In the genomic region with DNA sequence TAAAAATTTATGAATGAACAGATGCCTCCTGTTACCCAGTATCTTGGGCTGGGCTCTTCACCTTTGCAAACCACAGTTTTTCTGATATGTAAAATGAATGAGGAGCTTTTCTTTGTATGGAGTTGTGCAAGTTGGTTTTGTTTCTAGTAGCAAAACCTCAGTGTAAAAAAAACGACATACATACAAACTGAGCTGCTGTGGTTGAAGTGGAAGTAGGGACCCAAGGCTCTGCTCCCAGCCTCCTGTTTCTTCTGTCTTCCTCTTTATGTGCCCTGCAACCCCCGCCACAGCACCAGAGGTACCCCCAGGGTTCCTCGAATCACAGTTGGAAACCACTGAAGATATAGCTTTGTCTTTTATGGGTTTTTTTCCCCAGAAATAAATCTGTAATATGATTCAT, we compare ENCODE assay signal across 2 cellular contexts.
TF ChIP-seq lines count a peak whose summit lies in the region.

No MANE protein-coding gene starts in this region.

TF ChIP-seq in IMR-90, 13 proteins besides CTCF, POLR2A, EP300 and RAD21 (continued from another document):
- TF ChIP-seq, protein P1, sequence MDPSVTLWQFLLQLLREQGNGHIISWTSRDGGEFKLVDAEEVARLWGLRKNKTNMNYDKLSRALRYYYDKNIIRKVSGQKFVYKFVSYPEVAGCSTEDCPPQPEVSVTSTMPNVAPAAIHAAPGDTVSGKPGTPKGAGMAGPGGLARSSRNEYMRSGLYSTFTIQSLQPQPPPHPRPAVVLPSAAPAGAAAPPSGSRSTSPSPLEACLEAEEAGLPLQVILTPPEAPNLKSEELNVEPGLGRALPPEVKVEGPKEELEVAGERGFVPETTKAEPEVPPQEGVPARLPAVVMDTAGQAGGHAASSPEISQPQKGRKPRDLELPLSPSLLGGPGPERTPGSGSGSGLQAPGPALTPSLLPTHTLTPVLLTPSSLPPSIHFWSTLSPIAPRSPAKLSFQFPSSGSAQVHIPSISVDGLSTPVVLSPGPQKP (IDR thresholded peaks at IDR 0.05; ENCODE audit: borderline replicate concordance, low read depth, low read length) = no peak
- no peak for TF ChIP-seq BHLHE40 (IDR thresholded peaks at IDR 0.05; ENCODE audit: low read depth, low read length)
- TF ChIP-seq CHD1 (IDR thresholded peaks at IDR 0.05; ENCODE audit: low read depth, low read length) = no peak
- no peak for TF ChIP-seq CEBPB (IDR thresholded peaks at IDR 0.05; ENCODE audit: low read depth, low read length)
- no peak for TF ChIP-seq RFX5 (IDR thresholded peaks at IDR 0.05; ENCODE audit: low read depth, low read length)
- no peak for TF ChIP-seq FOS (IDR thresholded peaks at IDR 0.05; ENCODE audit: low read depth, low read length)
- TF ChIP-seq NFE2L2 (IDR thresholded peaks at IDR 0.05; ENCODE audit: low read depth, low read length) = no peak

TF ChIP-seq in WTC11, 78 proteins besides CTCF, POLR2A, EP300 and RAD21 (continued from another document):
- TF ChIP-seq, protein P2, sequence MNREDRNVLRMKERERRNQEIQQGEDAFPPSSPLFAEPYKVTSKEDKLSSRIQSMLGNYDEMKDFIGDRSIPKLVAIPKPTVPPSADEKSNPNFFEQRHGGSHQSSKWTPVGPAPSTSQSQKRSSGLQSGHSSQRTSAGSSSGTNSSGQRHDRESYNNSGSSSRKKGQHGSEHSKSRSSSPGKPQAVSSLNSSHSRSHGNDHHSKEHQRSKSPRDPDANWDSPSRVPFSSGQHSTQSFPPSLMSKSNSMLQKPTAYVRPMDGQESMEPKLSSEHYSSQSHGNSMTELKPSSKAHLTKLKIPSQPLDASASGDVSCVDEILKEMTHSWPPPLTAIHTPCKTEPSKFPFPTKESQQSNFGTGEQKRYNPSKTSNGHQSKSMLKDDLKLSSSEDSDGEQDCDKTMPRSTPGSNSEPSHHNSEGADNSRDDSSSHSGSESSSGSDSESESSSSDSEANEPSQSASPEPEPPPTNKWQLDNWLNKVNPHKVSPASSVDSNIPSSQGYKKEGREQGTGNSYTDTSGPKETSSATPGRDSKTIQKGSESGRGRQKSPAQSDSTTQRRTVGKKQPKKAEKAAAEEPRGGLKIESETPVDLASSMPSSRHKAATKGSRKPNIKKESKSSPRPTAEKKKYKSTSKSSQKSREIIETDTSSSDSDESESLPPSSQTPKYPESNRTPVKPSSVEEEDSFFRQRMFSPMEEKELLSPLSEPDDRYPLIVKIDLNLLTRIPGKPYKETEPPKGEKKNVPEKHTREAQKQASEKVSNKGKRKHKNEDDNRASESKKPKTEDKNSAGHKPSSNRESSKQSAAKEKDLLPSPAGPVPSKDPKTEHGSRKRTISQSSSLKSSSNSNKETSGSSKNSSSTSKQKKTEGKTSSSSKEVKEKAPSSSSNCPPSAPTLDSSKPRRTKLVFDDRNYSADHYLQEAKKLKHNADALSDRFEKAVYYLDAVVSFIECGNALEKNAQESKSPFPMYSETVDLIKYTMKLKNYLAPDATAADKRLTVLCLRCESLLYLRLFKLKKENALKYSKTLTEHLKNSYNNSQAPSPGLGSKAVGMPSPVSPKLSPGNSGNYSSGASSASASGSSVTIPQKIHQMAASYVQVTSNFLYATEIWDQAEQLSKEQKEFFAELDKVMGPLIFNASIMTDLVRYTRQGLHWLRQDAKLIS (CRISPR knock-in tag; IDR thresholded peaks at IDR 0.05; ENCODE audit: borderline replicate concordance) = no peak
- TF ChIP-seq, protein P3, sequence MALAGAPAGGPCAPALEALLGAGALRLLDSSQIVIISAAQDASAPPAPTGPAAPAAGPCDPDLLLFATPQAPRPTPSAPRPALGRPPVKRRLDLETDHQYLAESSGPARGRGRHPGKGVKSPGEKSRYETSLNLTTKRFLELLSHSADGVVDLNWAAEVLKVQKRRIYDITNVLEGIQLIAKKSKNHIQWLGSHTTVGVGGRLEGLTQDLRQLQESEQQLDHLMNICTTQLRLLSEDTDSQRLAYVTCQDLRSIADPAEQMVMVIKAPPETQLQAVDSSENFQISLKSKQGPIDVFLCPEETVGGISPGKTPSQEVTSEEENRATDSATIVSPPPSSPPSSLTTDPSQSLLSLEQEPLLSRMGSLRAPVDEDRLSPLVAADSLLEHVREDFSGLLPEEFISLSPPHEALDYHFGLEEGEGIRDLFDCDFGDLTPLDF (CRISPR knock-in tag; IDR thresholded peaks at IDR 0.05) = no peak
- TF ChIP-seq NFYB (CRISPR knock-in tag; conservative IDR thresholded peaks at IDR 0.05; ENCODE audit: low read depth) = no peak
- TF ChIP-seq, protein P4, sequence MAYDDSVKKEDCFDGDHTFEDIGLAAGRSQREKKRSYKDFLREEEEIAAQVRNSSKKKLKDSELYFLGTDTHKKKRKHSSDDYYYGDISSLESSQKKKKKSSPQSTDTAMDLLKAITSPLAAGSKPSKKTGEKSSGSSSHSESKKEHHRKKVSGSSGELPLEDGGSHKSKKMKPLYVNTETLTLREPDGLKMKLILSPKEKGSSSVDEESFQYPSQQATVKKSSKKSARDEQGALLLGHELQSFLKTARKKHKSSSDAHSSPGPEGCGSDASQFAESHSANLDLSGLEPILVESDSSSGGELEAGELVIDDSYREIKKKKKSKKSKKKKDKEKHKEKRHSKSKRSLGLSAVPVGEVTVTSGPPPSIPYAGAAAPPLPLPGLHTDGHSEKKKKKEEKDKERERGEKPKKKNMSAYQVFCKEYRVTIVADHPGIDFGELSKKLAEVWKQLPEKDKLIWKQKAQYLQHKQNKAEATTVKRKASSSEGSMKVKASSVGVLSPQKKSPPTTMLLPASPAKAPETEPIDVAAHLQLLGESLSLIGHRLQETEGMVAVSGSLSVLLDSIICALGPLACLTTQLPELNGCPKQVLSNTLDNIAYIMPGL (CRISPR knock-in tag; IDR thresholded peaks at IDR 0.05) = no peak
- no peak for TF ChIP-seq TEAD1 (CRISPR knock-in tag; IDR thresholded peaks at IDR 0.05)
- TF ChIP-seq ZNF138 (CRISPR knock-in tag; conservative IDR thresholded peaks at IDR 0.05) = no peak
- TF ChIP-seq PRRX2 (CRISPR knock-in tag; IDR thresholded peaks at IDR 0.05) = no peak
